Comparison of ENCODE assay signal across 1 cellular context in the genomic region with DNA sequence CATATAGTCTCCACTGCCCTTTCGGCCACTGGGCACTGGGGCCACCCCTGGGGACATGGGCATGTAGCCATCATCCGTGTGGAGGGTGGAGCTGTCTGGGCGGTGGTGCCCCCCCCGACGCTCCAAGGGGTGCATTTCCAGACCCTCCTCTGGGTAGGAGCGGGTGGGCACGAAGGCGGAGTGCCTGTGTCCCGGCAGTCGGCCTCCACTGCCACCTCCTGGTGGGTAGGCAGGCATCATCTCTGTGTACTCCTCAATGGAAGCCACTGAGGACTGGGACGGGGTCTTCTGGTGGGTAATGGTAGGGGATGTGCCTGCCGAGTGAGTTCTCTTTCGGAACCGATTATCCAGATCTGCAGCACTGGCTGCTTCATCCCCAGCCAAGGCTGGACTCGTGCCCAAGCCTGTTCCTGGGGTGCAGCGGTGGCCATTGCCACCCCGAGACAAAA.
TF ChIP-seq lines count a peak whose summit lies in the region.

No MANE protein-coding gene starts in this region.

TF ChIP-seq in H1, 55 proteins besides CTCF, POLR2A, EP300 and RAD21:
- no peak for TF ChIP-seq SRF (IDR thresholded peaks at IDR 0.05; ENCODE audit: low read depth, low read length)
